Comparison of ENCODE assay signal across 1 cellular context in genomic region chr1:59976194-59977074, GRCh38.
TF ChIP-seq lines count a peak whose summit lies in the region.

No MANE protein-coding gene starts in this region.

TF ChIP-seq in IMR-90, 13 proteins besides CTCF, POLR2A, EP300 and RAD21 (continued from another document):
- TF ChIP-seq ELK1 (IDR thresholded peaks at IDR 0.05; ENCODE audit: borderline replicate concordance, low read depth, low read length): no peak
- TF ChIP-seq MAFK (IDR thresholded peaks at IDR 0.05; ENCODE audit: low read depth, low read length): peak; percentile 75
TF ChIP-seq in IMR-90: peak in this region for 2.
